13 cellular contexts compared by ENCODE assay signal in the genomic region with DNA sequence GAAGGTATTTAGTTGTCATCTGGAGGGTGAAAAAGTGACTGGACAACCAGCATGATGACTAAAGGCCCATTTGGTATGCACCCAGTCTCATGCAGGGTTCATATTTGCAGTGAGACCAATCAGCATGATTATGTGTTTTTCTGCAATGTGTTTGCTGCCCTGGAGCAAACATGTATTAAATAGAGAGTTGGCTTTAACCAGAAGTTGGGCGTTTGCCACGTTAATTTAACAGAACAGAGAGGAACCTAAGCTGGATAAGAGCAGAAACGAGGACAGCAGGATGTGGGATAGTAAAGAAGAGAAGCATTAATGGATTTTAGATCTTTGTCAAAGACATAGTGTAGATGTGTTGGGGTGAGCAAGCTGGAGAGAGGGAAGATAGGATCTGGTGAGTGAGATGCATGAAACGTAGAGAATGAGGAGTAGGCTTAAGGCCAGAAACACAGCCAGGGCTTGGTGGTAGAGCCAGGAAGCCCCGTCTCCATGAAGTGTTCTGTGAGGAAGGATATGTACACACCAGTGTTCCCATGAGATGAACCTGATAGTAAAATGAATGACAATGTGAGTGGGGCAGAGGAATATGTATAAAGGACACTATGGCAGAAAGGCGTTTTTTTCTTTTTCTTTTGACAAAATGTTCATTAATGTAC.
"Had no signal": no experiment of that assay in that cellular context is flagged by ENCODE, and none has a peak within 500 bp of the region (broad histone marks: within the 10 kb centered on the region; RNA-seq: fewer than 3 reads in every experiment).

No MANE protein-coding gene starts in this region.

- H3K36me3 ChIP-seq: ascending aorta, esophagus muscularis mucosa, gastrocnemius medialis, heart right ventricle, left lung, thoracic aorta had no signal

- H3K27me3 ChIP-seq: ascending aorta, esophagus muscularis mucosa, gastrocnemius medialis, heart right ventricle, left lung had no signal

- DNase-seq: activated CD8-positive, alpha-beta memory T cell treated with anti-CD3 and anti-CD28 coated beads, Interleukin-2, amount 50 U/mL, for 48 hours; activated CD8-positive, alpha-beta T cell treated with anti-CD3 and anti-CD28 coated beads, Interleukin-2, amount 10 ng/mL, durations not matched to agents 7 days and 5 days; activated naive CD4-positive, alpha-beta T cell; activated naive CD8-positive, alpha-beta T cell treated with anti-CD3 and anti-CD28 coated beads, Interleukin-2, amount 50 U/mL, for 24 hours; gastrocnemius medialis; left lung; stimulated activated CD4-positive, alpha-beta T cell treated with anti-CD3 and anti-CD28 coated beads, Interleukin-12 subunit alpha, Interleukin-12 subunit beta, amount 100 ng/mL, for 4 hours; stimulated activated naive CD8-positive, alpha-beta T cell treated with anti-CD3 and anti-CD28 coated beads, Interleukin-15, Interleukin-2, amounts not matched to agents 100 U/mL and 50 U/mL, for 24 hours; T-helper 9 cell had no signal

- H3K4me1 ChIP-seq: ascending aorta, esophagus muscularis mucosa, gastrocnemius medialis, left lung had no signal

- ATAC-seq: activated CD8-positive, alpha-beta T cell treated with anti-CD3 and anti-CD28 coated beads, Interleukin-2, amount 10 ng/mL, durations not matched to agents 7 days and 5 days; activated naive CD8-positive, alpha-beta T cell treated with anti-CD3 and anti-CD28 coated beads, Interleukin-2, amount 50 U/mL, for 24 hours; gastrocnemius medialis; left lung; stimulated activated naive CD8-positive, alpha-beta T cell treated with anti-CD3 and anti-CD28 coated beads, Interleukin-15, Interleukin-2, amounts not matched to agents 100 U/mL and 50 U/mL, for 24 hours had no signal

- H3K9me3 ChIP-seq: ascending aorta, esophagus muscularis mucosa, gastrocnemius medialis, left lung, thoracic aorta had no signal

- H3K27ac ChIP-seq: ascending aorta, esophagus muscularis mucosa, gastrocnemius medialis, left lung, thoracic aorta had no signal

- H3K4me3 ChIP-seq: ascending aorta, esophagus muscularis mucosa, gastrocnemius medialis, heart right ventricle, left lung, thoracic aorta had no signal
